Comparison of ENCODE assay signal across 15 cellular contexts in the genomic region with DNA sequence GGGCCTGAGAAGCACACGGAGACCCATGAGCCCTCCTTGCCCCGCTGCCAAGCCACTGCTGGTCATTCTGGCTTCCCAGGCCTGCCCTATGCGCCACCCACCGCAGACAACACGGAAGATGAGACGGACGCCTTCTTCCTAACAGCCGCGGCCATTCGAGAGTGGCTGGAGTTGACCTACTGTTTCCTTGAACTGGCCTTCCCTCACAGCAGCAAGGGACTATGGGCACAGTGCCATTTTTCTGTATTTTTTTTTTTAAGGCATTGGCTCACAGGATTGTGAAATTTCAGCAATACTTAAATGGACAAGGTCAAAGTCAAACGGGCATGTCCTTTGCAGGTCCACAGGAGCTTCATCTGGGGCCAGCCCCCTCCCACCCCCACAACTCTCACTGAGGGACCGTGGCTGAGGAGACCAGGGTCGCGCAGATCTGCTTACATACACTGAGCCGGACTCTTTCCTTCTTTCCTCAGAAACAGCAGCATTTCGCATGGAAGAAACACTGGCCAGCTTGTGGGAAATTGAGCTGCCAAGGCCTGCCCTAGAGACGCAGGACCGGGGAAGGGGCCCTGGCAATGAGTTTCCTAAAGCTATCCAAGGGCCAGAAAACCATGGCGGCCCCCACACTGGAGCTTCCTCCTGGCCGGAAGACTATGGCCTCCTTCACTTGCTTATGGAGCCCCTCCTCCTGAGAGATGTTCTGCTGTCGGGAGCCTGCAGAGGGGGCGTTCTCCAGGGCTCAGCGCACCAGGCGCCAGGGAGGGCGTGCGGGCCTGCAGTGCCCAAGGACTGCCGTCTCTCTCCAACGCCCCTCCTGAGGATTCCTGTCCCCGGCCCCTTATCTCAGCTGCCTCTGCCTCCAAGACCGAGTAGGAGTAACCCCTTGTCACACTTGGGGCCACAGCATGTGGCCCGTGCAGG.
DNase-seq lines count a peak whose midpoint lies in the region; ATAC-seq and TF ChIP-seq lines count a peak whose summit lies in the region.
"Had no signal": no experiment of that assay in that cellular context is flagged by ENCODE, and none has a peak within 500 bp of the region (broad histone marks: within the 10 kb centered on the region; RNA-seq: fewer than 3 reads in every experiment).

No MANE protein-coding gene starts in this region.

- TF ChIP-seq CTCF in gastrocnemius medialis (IDR thresholded peaks at IDR 0.05 in 4 of 5, conservative IDR thresholded peaks at IDR 0.05 in 1 of 5) = no peak
- no peak for TF ChIP-seq CTCF in uterus (IDR thresholded peaks at IDR 0.05)

- H3K4me1 Mint-ChIP-seq in activated CD4-positive, alpha-beta memory T cell treated with anti-CD3 and anti-CD28 coated beads for 36 hours (ENCODE audit: low read depth) = peaks cover 15% of the 10 kb centered on the region
- H3K4me1 Mint-ChIP-seq in activated CD4-positive, alpha-beta memory T cell treated with anti-CD3 and anti-CD28 coated beads, Interleukin-2, amount 10 ng/mL, durations not matched to agents 7 days and 5 days = peaks cover 13% of the 10 kb centered on the region

- H3K4me1 ChIP-seq in gastrocnemius medialis (no peaks in the 10 kb centered on the region), uterus (no peaks in the 10 kb centered on the region)
- H3K4me1 ChIP-seq: transverse colon had no signal

- no peak for TF ChIP-seq POLR2A in gastrocnemius medialis (IDR thresholded peaks at IDR 0.05)
- no peak for TF ChIP-seq POLR2A in uterus (IDR thresholded peaks at IDR 0.05)

- TF ChIP-seq RAD21 in Ishikawa (IDR thresholded peaks at IDR 0.05; ENCODE audit: low read depth) = no peak

- in situ Hi-C loops in gastrocnemius medialis (cut with MboI; ENCODE audit: low sequenced_read_pairs in 4 of 4) = loop anchor here in 1 of 4 donors (10.0 kb wide), 1 partner anchor 652 kb away; no protein-coding TSS in a partner anchor

- H3K4me3 Mint-ChIP-seq in activated CD4-positive, alpha-beta memory T cell treated with anti-CD3 and anti-CD28 coated beads for 36 hours = no peak overlapping the region
- H3K4me3 Mint-ChIP-seq in activated CD4-positive, alpha-beta memory T cell treated with anti-CD3 and anti-CD28 coated beads, Interleukin-2, amount 10 ng/mL, durations not matched to agents 7 days and 5 days = no peak overlapping the region
- H3K4me3 Mint-ChIP-seq: CD4-positive, alpha-beta T cell had no signal

- no peaks in the 10 kb centered on the region for H3K36me3 ChIP-seq in gastrocnemius medialis
- no peaks in the 10 kb centered on the region for H3K36me3 ChIP-seq in uterus
- H3K36me3 ChIP-seq: heart left ventricle, transverse colon had no signal

- H3K9me3 ChIP-seq in gastrocnemius medialis (no peaks in the 10 kb centered on the region), uterus (no peaks in the 10 kb centered on the region)
- H3K9me3 ChIP-seq: heart left ventricle, transverse colon had no signal

- CTCF ChIA-PET in activated CD4-positive, alpha-beta memory T cell treated with anti-CD3 and anti-CD28 coated beads for 36 hours (lab: Charles Lee) = interaction anchor here (0.8 to 1.7 kb wide), 2 partner anchors 160 to 666 kb away, joined by 3 to 4 read pairs; no protein-coding TSS in a partner anchor
- CTCF ChIA-PET in activated CD4-positive, alpha-beta memory T cell treated with anti-CD3 and anti-CD28 coated beads, Interleukin-2, amount 10 ng/mL, durations not matched to agents 7 days and 5 days (lab: Charles Lee) = interaction anchor here (1.1 kb wide), 1 partner anchor 255 kb away, joined by 3 read pairs; no protein-coding TSS in a partner anchor

- intact Hi-C loops in activated CD4-positive, alpha-beta memory T cell treated with anti-CD3 and anti-CD28 coated beads for 36 hours (cut with micrococcal nuclease) = no loop called here
- intact Hi-C loops in gastrocnemius medialis (cut with DNase I; ENCODE audit: low total_unique reads) (no loop called here), uterus (cut with DNase I; ENCODE audit: low total_unique reads) (no loop called here)

- H3K27me3 ChIP-seq in gastrocnemius medialis (no peaks in the 10 kb centered on the region), uterus (no peaks in the 10 kb centered on the region)
- H3K27me3 ChIP-seq: heart left ventricle, transverse colon had no signal

- H3K27ac ChIP-seq in gastrocnemius medialis = no peak overlapping the region
- no peak overlapping the region for H3K27ac ChIP-seq in uterus
- H3K27ac ChIP-seq: coronary artery, epithelial cell of prostate, heart left ventricle, transverse colon, WERI-Rb-1 had no signal

- peaks cover 6% of the 10 kb centered on the region for H3K27me3 Mint-ChIP-seq in activated CD4-positive, alpha-beta memory T cell treated with anti-CD3 and anti-CD28 coated beads for 36 hours
- no peaks in the 10 kb centered on the region for H3K27me3 Mint-ChIP-seq in activated CD4-positive, alpha-beta memory T cell treated with anti-CD3 and anti-CD28 coated beads, Interleukin-2, amount 10 ng/mL, durations not matched to agents 7 days and 5 days

- TF ChIP-seq EP300 in Ishikawa (IDR thresholded peaks at IDR 0.05; ENCODE audit: borderline replicate concordance) = no peak

- H3K27ac Mint-ChIP-seq in activated CD4-positive, alpha-beta memory T cell treated with anti-CD3 and anti-CD28 coated beads for 36 hours = peak overlapping the region; percentile 58
- no peak overlapping the region for H3K27ac Mint-ChIP-seq in activated CD4-positive, alpha-beta memory T cell treated with anti-CD3 and anti-CD28 coated beads, Interleukin-2, amount 10 ng/mL, durations not matched to agents 7 days and 5 days
- H3K27ac Mint-ChIP-seq: CD4-positive, alpha-beta T cell had no signal

- POLR2A ChIA-PET in activated CD4-positive, alpha-beta memory T cell treated with anti-CD3 and anti-CD28 coated beads for 36 hours (lab: Charles Lee) = no interaction called here
- POLR2A ChIA-PET in activated CD4-positive, alpha-beta memory T cell treated with anti-CD3 and anti-CD28 coated beads, Interleukin-2, amount 10 ng/mL, durations not matched to agents 7 days and 5 days (lab: Charles Lee) = no interaction called here

- DNase-seq in activated CD4-positive, alpha-beta memory T cell treated with anti-CD3 and anti-CD28 coated beads for 36 hours = no peak
- no peak for DNase-seq in activated CD4-positive, alpha-beta memory T cell treated with anti-CD3 and anti-CD28 coated beads, Interleukin-2, amount 10 ng/mL, durations not matched to agents 7 days and 5 days
- DNase-seq in fibroblast of gingiva (ENCODE audit: low read depth) (peak; percentile 18), gastrocnemius medialis (no peak), uterus (no peak)
- DNase-seq: activated CD8-positive, alpha-beta memory T cell treated with anti-CD3 and anti-CD28 coated beads, Interleukin-2, amount 50 U/mL, for 4 hours; CD4-positive, alpha-beta T cell; heart left ventricle; transverse colon; WERI-Rb-1 had no signal

- ATAC-seq in gastrocnemius medialis (peak; percentile 25 to 42), HG02870 (IDR thresholded peaks at IDR 0.05; ENCODE audit: unreplicated experiment) (no peak), HG03025 (IDR thresholded peaks at IDR 0.05; ENCODE audit: low FRiP score, unreplicated experiment) (no peak)

- no peak overlapping the region for H3K4me3 ChIP-seq in gastrocnemius medialis
- no peak overlapping the region for H3K4me3 ChIP-seq in uterus
- H3K4me3 ChIP-seq: coronary artery, heart left ventricle, transverse colon had no signal

- H3K36me3 Mint-ChIP-seq in activated CD4-positive, alpha-beta memory T cell treated with anti-CD3 and anti-CD28 coated beads for 36 hours = no peaks in the 10 kb centered on the region
- no peaks in the 10 kb centered on the region for H3K36me3 Mint-ChIP-seq in activated CD4-positive, alpha-beta memory T cell treated with anti-CD3 and anti-CD28 coated beads, Interleukin-2, amount 10 ng/mL, durations not matched to agents 7 days and 5 days (ENCODE audit: low read depth)

- H3K9me3 Mint-ChIP-seq in activated CD4-positive, alpha-beta memory T cell treated with anti-CD3 and anti-CD28 coated beads for 36 hours = no peaks in the 10 kb centered on the region
- H3K9me3 Mint-ChIP-seq in activated CD4-positive, alpha-beta memory T cell treated with anti-CD3 and anti-CD28 coated beads, Interleukin-2, amount 10 ng/mL, durations not matched to agents 7 days and 5 days = no peaks in the 10 kb centered on the region
- H3K9me3 Mint-ChIP-seq: CD4-positive, alpha-beta T cell had no signal

TF ChIP-seq in Ishikawa, 13 proteins besides CTCF, POLR2A, EP300 and RAD21:
- TF ChIP-seq CEBPB (IDR thresholded peaks at IDR 0.05) (peak; percentile 26; the same call in 1 of the 2 replicates), ZBTB7A (IDR thresholded peaks at IDR 0.05; ENCODE audit: low read depth) (no peak)

Comparison
In these comparisons a context has a peak if more than half of its experiments do, and no peak if none do; other contexts are left out.
1. ATAC-seq: peak in gastrocnemius medialis (2 of 2); none in HG02870 (single experiment) and HG03025 (single experiment).